Comparison of ENCODE assay signal across 23 cellular contexts in genomic region chr10:29932991-29933390, GRCh38.
"Had no signal": no experiment of that assay in that cellular context is flagged by ENCODE, and none has a peak within 500 bp of the region (broad histone marks: within the 10 kb centered on the region; RNA-seq: fewer than 3 reads in every experiment).

No MANE protein-coding gene starts in this region.

- H3K9me3 ChIP-seq: colonic mucosa, gastrocnemius medialis, prostate gland, right lobe of liver, suprapubic skin, uterus had no signal

- H3K27ac Mint-ChIP-seq: naive B cell; nephron progenitor cell; stimulated activated effector memory CD8-positive, alpha-beta T cell treated with anti-CD3 and anti-CD28 coated beads, Interleukin-12 subunit alpha, Interleukin-12 subunit beta, amount 100 ng/mL, for 72 hours had no signal

- ATAC-seq: gastrocnemius medialis; left cardiac atrium; left ventricle myocardium superior; right lobe of liver; stimulated activated effector memory CD8-positive, alpha-beta T cell treated with anti-CD3 and anti-CD28 coated beads, Interleukin-12 subunit alpha, Interleukin-12 subunit beta, amount 100 ng/mL, for 72 hours; stimulated activated naive CD8-positive, alpha-beta T cell treated with anti-CD3 and anti-CD28 coated beads, Interleukin-15, Interleukin-2, amounts not matched to agents 100 U/mL and 50 U/mL, for 24 hours had no signal

- H3K4me1 ChIP-seq: colonic mucosa, gastrocnemius medialis, parathyroid adenoma, prostate gland, right lobe of liver, suprapubic skin, tibial artery, upper lobe of left lung, uterus had no signal

- H3K79me2 ChIP-seq: parathyroid adenoma had no signal

- H3K36me3 ChIP-seq: colonic mucosa, gastrocnemius medialis, prostate gland, right lobe of liver, suprapubic skin, tibial artery, upper lobe of left lung, uterus had no signal

- H3K9me3 Mint-ChIP-seq: stimulated activated effector memory CD8-positive, alpha-beta T cell treated with anti-CD3 and anti-CD28 coated beads, Interleukin-12 subunit alpha, Interleukin-12 subunit beta, amount 100 ng/mL, for 72 hours had no signal

- H3K4me3 ChIP-seq: colonic mucosa, gastrocnemius medialis, lung, prostate gland, right lobe of liver, suprapubic skin, tibial artery, upper lobe of left lung, uterus had no signal

- H2AFZ ChIP-seq: parathyroid adenoma had no signal

- H3K27ac ChIP-seq: colonic mucosa, gastrocnemius medialis, parathyroid adenoma, prostate gland, right lobe of liver, suprapubic skin, tibial artery, upper lobe of left lung, uterus had no signal

- H3K36me3 Mint-ChIP-seq: naive B cell; stimulated activated effector memory CD8-positive, alpha-beta T cell treated with anti-CD3 and anti-CD28 coated beads, Interleukin-12 subunit alpha, Interleukin-12 subunit beta, amount 100 ng/mL, for 72 hours had no signal

- H3K27me3 ChIP-seq: colonic mucosa, gastrocnemius medialis, right lobe of liver, suprapubic skin, tibial artery, upper lobe of left lung, uterus had no signal

- DNase-seq: colonic mucosa; dermis blood vessel endothelial cell; gastrocnemius medialis; glutamatergic neuron; islet precursor cell; left cardiac atrium; left ventricle myocardium superior; mesendoderm; naive B cell; nephron progenitor cell; retina; right lobe of liver; stimulated activated CD4-positive, alpha-beta T cell treated with anti-CD3 and anti-CD28 coated beads, Interleukin-4, amount 100 ng/mL, for 1 hour; stimulated activated CD8-positive, alpha-beta memory T cell treated with anti-CD3 and anti-CD28 coated beads, Interleukin-4, amount 100 ng/mL, for 48 hours; stimulated activated naive CD8-positive, alpha-beta T cell treated with anti-CD3 and anti-CD28 coated beads, Interleukin-15, Interleukin-2, amounts not matched to agents 100 U/mL and 50 U/mL, for 24 hours; tibial artery; upper lobe of left lung; uterus had no signal

- H3K4me3 Mint-ChIP-seq: naive B cell; nephron progenitor cell; stimulated activated effector memory CD8-positive, alpha-beta T cell treated with anti-CD3 and anti-CD28 coated beads, Interleukin-12 subunit alpha, Interleukin-12 subunit beta, amount 100 ng/mL, for 72 hours had no signal

- H3K4me1 Mint-ChIP-seq: naive B cell; stimulated activated effector memory CD8-positive, alpha-beta T cell treated with anti-CD3 and anti-CD28 coated beads, Interleukin-12 subunit alpha, Interleukin-12 subunit beta, amount 100 ng/mL, for 72 hours had no signal
